21 cellular contexts compared by ENCODE assay signal in the genomic region with DNA sequence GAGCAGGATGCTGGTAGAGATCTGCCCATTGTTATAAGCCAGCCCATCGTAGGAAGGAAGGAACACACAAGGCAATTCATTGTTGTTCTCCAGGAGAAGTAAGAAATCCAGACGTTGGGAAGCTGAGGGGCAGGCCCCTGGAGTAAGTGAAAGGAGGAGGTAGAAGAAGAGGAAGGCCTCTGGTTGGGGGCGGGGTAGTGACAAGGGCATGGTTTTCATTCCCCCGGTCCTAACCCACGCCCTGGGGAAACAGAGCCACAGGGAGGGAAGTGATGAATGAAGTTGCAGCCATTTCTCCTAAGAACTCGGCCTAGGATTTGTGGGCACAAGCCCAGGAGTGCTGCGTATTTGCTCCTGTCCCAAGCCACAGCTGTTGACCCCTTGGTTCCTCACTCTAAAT. TPM values are rescaled to one million over a fixed set of nuclear protein-coding genes. Genes with fewer than 3 reads are reported as not detected.
DNase-seq lines count a peak whose midpoint lies in the region; ATAC-seq, FAIRE-seq and TF ChIP-seq lines count a peak whose summit lies in the region.
"Had no signal": no experiment of that assay in that cellular context is flagged by ENCODE, and none has a peak within 500 bp of the region (broad histone marks: within the 10 kb centered on the region; RNA-seq: fewer than 3 reads in every experiment).

No MANE protein-coding gene starts in this region.

- peaks cover 88% of the 10 kb centered on the region for H3K4me1 Mint-ChIP-seq in activated naive CD4-positive, alpha-beta T cell treated with anti-CD3 and anti-CD28 coated beads for 36 hours (ENCODE audit: low read depth)
- H3K4me1 Mint-ChIP-seq in activated T-helper 17 cell treated with anti-CD3 and anti-CD28 coated beads, Interleukin-2, amount 50 U/mL, for 72 hours: peaks cover 56% of the 10 kb centered on the region
- peaks cover 91% of the 10 kb centered on the region for H3K4me1 Mint-ChIP-seq in stimulated activated naive CD8-positive, alpha-beta T cell treated with anti-CD3 and anti-CD28 coated beads, Interleukin-15, amount 100 ng/mL, for 72 hours

- H3K9me3 Mint-ChIP-seq in activated naive CD4-positive, alpha-beta T cell treated with anti-CD3 and anti-CD28 coated beads, Interleukin-2, amount 50 U/mL, for 72 hours: peaks cover 0 to 3% of the 10 kb centered on the region in 2 donors
- peaks cover 7% of the 10 kb centered on the region for H3K9me3 Mint-ChIP-seq in activated naive CD4-positive, alpha-beta T cell treated with anti-CD3 and anti-CD28 coated beads for 36 hours
- H3K9me3 Mint-ChIP-seq in activated T-helper 17 cell treated with anti-CD3 and anti-CD28 coated beads, Interleukin-2, amount 50 U/mL, for 72 hours: no peaks in the 10 kb centered on the region
- peaks cover 8 to 9% of the 10 kb centered on the region in 2 donors for H3K9me3 Mint-ChIP-seq in stimulated activated naive CD8-positive, alpha-beta T cell treated with anti-CD3 and anti-CD28 coated beads, Interleukin-15, amount 100 ng/mL, for 72 hours

- H3K27me3 Mint-ChIP-seq in activated naive CD4-positive, alpha-beta T cell treated with anti-CD3 and anti-CD28 coated beads for 36 hours (ENCODE audit: low read depth): no peaks in the 10 kb centered on the region
- no peaks in the 10 kb centered on the region for H3K27me3 Mint-ChIP-seq in activated T-helper 17 cell treated with anti-CD3 and anti-CD28 coated beads, Interleukin-2, amount 50 U/mL, for 72 hours
- H3K27me3 Mint-ChIP-seq in stimulated activated naive CD8-positive, alpha-beta T cell treated with anti-CD3 and anti-CD28 coated beads, Interleukin-15, amount 100 ng/mL, for 72 hours: no peaks in the 10 kb centered on the region

- no peaks in the 10 kb centered on the region for H3K27me3 ChIP-seq in lung (ENCODE audit: control insufficient read depth, insufficient read depth)
- H3K27me3 ChIP-seq: brain microvascular endothelial cell had no signal

- H3K4me1 ChIP-seq in lung (ENCODE audit: control insufficient read depth in 2 of 2, insufficient read depth in 2 of 2, low read length in 2 of 2): peaks cover 17 to 44% of the 10 kb centered on the region in 2 donors

- ATAC-seq in activated naive CD4-positive, alpha-beta T cell treated with anti-CD3 and anti-CD28 coated beads, Interleukin-2, amount 50 U/mL, for 72 hours: no peak
- no peak for ATAC-seq in activated T-helper 17 cell treated with anti-CD3 and anti-CD28 coated beads, Interleukin-2, amount 50 U/mL, for 72 hours (replicated peaks)
- no peak for ATAC-seq in lung (ENCODE audit: insufficient read depth, low FRiP score)
- no peak for ATAC-seq in stimulated activated naive CD8-positive, alpha-beta T cell treated with anti-CD3 and anti-CD28 coated beads, Interleukin-15, amount 100 ng/mL, for 72 hours
- ATAC-seq: GM12878 had no signal

- no peak for TF ChIP-seq CTCF in lung (IDR thresholded peaks at IDR 0.05; ENCODE audit: control extremely low read depth, extremely low read depth)

- no peaks in the 10 kb centered on the region for H3K36me3 ChIP-seq in lung (ENCODE audit: control insufficient read depth in 2 of 2, insufficient read depth in 2 of 2, low read length in 2 of 2)
- H3K36me3 ChIP-seq: brain microvascular endothelial cell had no signal

- intact Hi-C loops in activated naive CD4-positive, alpha-beta T cell treated with anti-CD3 and anti-CD28 coated beads for 36 hours (cut with micrococcal nuclease): no loop called here

- no peaks in the 10 kb centered on the region for H3K9me3 ChIP-seq in lung (ENCODE audit: control insufficient read depth in 2 of 2, insufficient read depth in 1 of 2, low read length in 1 of 2)

- no peak for TF ChIP-seq POLR2A in GM12892 (IDR thresholded peaks at IDR 0.05; ENCODE audit: low read depth, low read length)

- H3K4me3 Mint-ChIP-seq in activated naive CD4-positive, alpha-beta T cell treated with anti-CD3 and anti-CD28 coated beads for 36 hours: no peak overlapping the region
- peak overlapping the region; percentile 47 for H3K4me3 Mint-ChIP-seq in activated T-helper 17 cell treated with anti-CD3 and anti-CD28 coated beads, Interleukin-2, amount 50 U/mL, for 72 hours
- H3K4me3 Mint-ChIP-seq in stimulated activated naive CD8-positive, alpha-beta T cell treated with anti-CD3 and anti-CD28 coated beads, Interleukin-15, amount 100 ng/mL, for 72 hours: peak overlapping the region; percentile 45 to 64

- no peak overlapping the region for H3K4me3 ChIP-seq in lung
- H3K4me3 ChIP-seq: GM12878 had no signal

- CTCF ChIA-PET in activated naive CD4-positive, alpha-beta T cell treated with anti-CD3 and anti-CD28 coated beads for 36 hours (lab: Charles Lee): interaction anchor here (0.6 to 3.0 kb wide), 3 partner anchors 10 to 213 kb away, joined by 3 to 17 read pairs (median 7); no protein-coding TSS in a partner anchor

- H3K36me3 Mint-ChIP-seq in activated naive CD4-positive, alpha-beta T cell treated with anti-CD3 and anti-CD28 coated beads, Interleukin-2, amount 50 U/mL, for 72 hours: peaks cover 13 to 64% of the 10 kb centered on the region in 2 donors
- peaks cover 30% of the 10 kb centered on the region for H3K36me3 Mint-ChIP-seq in activated naive CD4-positive, alpha-beta T cell treated with anti-CD3 and anti-CD28 coated beads for 36 hours (ENCODE audit: low read depth)
- H3K36me3 Mint-ChIP-seq in activated T-helper 17 cell treated with anti-CD3 and anti-CD28 coated beads, Interleukin-2, amount 50 U/mL, for 72 hours (ENCODE audit: low read depth): peaks cover 95% of the 10 kb centered on the region

- peak overlapping the region; percentile 74 to 76 for H3K27ac ChIP-seq in lung (ENCODE audit: low read depth in 1 of 2, low read length in 1 of 2)
- H3K27ac ChIP-seq: brain microvascular endothelial cell had no signal

- H3K27ac Mint-ChIP-seq in activated naive CD4-positive, alpha-beta T cell treated with anti-CD3 and anti-CD28 coated beads, Interleukin-2, amount 50 U/mL, for 72 hours: peak overlapping the region; percentile 1 to 69
- no peak overlapping the region for H3K27ac Mint-ChIP-seq in activated naive CD4-positive, alpha-beta T cell treated with anti-CD3 and anti-CD28 coated beads for 36 hours
- peak overlapping the region; percentile 68 for H3K27ac Mint-ChIP-seq in activated T-helper 17 cell treated with anti-CD3 and anti-CD28 coated beads, Interleukin-2, amount 50 U/mL, for 72 hours
- H3K27ac Mint-ChIP-seq in stimulated activated naive CD8-positive, alpha-beta T cell treated with anti-CD3 and anti-CD28 coated beads, Interleukin-15, amount 100 ng/mL, for 72 hours: peak overlapping the region in 1 of 2 donors; percentile 11

- no peak for FAIRE-seq in GM12892 (lab: Jason Lieb, UNC)
- FAIRE-seq: GM12878, TTC549 had no signal

- no peak for DNase-seq in activated naive CD4-positive, alpha-beta T cell treated with anti-CD3 and anti-CD28 coated beads, Interleukin-2, amount 50 U/mL, for 72 hours (ENCODE audit: low spot score in 2 of 2)
- DNase-seq in activated naive CD4-positive, alpha-beta T cell treated with anti-CD3 and anti-CD28 coated beads for 36 hours: no peak
- DNase-seq in lung (ENCODE audit: low spot score): no peak
- no peak for DNase-seq in stimulated activated naive CD8-positive, alpha-beta T cell treated with anti-CD3 and anti-CD28 coated beads, Interleukin-15, amount 100 ng/mL, for 72 hours
- DNase-seq in GM12892 (ENCODE audit: insufficient read length): no peak
- DNase-seq in stimulated activated CD4-positive, alpha-beta T cell treated with anti-CD3 and anti-CD28 coated beads, Interleukin-2, amount 100 ng/mL, for 24 hours: no peak
- DNase-seq in NCI-H2171 (lab: John Stamatoyannopoulos, UW): no peak
- DNase-seq: activated CD4-positive, alpha-beta T cell treated with anti-CD3 and anti-CD28 coated beads, Interleukin-2, amount 50 U/mL, for 48 hours; activated effector memory CD4-positive, alpha-beta T cell treated with Interleukin-2 at 50 U/mL for 16 hours; brain microvascular endothelial cell; COR-L47; effector CD4-positive, alpha-beta T cell; H7; NCI-H2029 treated with DMSO at 0.1 percent for 48 hours; NCI-H524 treated with DMSO at 0.1 percent for 48 hours; retina; stimulated activated CD4-positive, alpha-beta T cell treated with anti-CD3 and anti-CD28 coated beads, Interleukin-2, amount 100 ng/mL, for 48 hours; trophoblast cell had no signal

- WGBS in lung, 2 donors: 61% methylated on average over 7 of the region's 7 CpGs

RNA-seq across cellular contexts. Expression of gene LBH, which starts 18.0 kb away (rescaled TPM):
- total RNA-seq in activated naive CD4-positive, alpha-beta T cell treated with anti-CD3 and anti-CD28 coated beads, Interleukin-2, amount 50 U/mL, for 72 hours: 10 to 100 TPM; 67.0 to 88.2 TPM
- 10 to 100 TPM; 71.4 to 75.3 TPM for total RNA-seq in activated naive CD4-positive, alpha-beta T cell treated with anti-CD3 and anti-CD28 coated beads for 36 hours
- 100 to 1,000 TPM in 1 of 2 donors, 10 to 100 TPM in 1; 38.9 to 154 TPM for total RNA-seq in activated T-helper 17 cell treated with anti-CD3 and anti-CD28 coated beads, Interleukin-2, amount 50 U/mL, for 72 hours
- total RNA-seq in lung: 100 to 1,000 TPM; 107 to 133 TPM
- polyA plus RNA-seq in lung: 10 to 100 TPM; 22.9 to 55.2 TPM
- polyA plus RNA-seq in GM12892 (2012; ENCODE audit: missing spikeins): 18.2 TPM
